Comparison of ENCODE assay signal across 8 cellular contexts in genomic region chr1:215146252-215146975, GRCh38.
DNase-seq lines count a peak whose midpoint lies in the region; ATAC-seq, FAIRE-seq and TF ChIP-seq lines count a peak whose summit lies in the region.

No MANE protein-coding gene starts in this region.

- DNase-seq in HT1080 (ENCODE audit: low read depth) (peak; percentile 47), SKM-1 (lab: John Stamatoyannopoulos, UW; ENCODE audit: unreplicated experiment) (peak; percentile 92), keratinocyte (ENCODE audit: low read depth, low spot score) (no peak), anterior cingulate cortex (lab: John Stamatoyannopoulos, UW) (no peak)
- DNase-seq in activated T-cell treated with anti-CD3 and anti-CD28 coated beads, Interleukin-2, amount 50 U/mL, for 24 hours = no peak
- no peak for DNase-seq in stimulated activated CD4-positive, alpha-beta T cell treated with anti-CD3 and anti-CD28 coated beads, Interleukin-1b, Interleukin-23, amount 100 ng/mL, for 48 hours

- H3K4me3 Mint-ChIP-seq in activated T-cell treated with anti-CD3 and anti-CD28 coated beads, Interleukin-2, amount 50 U/mL, for 24 hours = no peak overlapping the region

- TF ChIP-seq CTCF in C4-2B (conservative IDR thresholded peaks at IDR 0.05) = peak; percentile 77
- peak; percentile 43 to 70 (median 53) for TF ChIP-seq CTCF in keratinocyte (optimal IDR thresholded peaks at IDR 0.05 in 1 of 3, IDR thresholded peaks at IDR 0.05 in 1 of 3, conservative IDR thresholded peaks at IDR 0.05 in 1 of 3; ENCODE audit: extremely low read depth in 1 of 3, insufficient read depth in 2 of 3, low read length in 3 of 3)

- dilution Hi-C loops in keratinocyte (cut with MboI; ENCODE audit: extremely low pct_ligation_motif_present, low sequenced_read_pairs) = no loop called here

- no peaks in the 10 kb centered on the region for H3K9me3 ChIP-seq in keratinocyte (ENCODE audit: control insufficient read depth, low read depth, low read length)

- no peak overlapping the region for H3K4me3 ChIP-seq in keratinocyte (ENCODE audit: control insufficient read depth in 2 of 3, extremely low read depth in 1 of 3, insufficient read depth in 2 of 3, low read depth in 1 of 3, low read length in 3 of 3)

- H3K4me1 ChIP-seq in keratinocyte (ENCODE audit: control insufficient read depth, extremely low read depth, insufficient read depth, low read length) = no peaks in the 10 kb centered on the region

- H4K20me1 ChIP-seq in keratinocyte (ENCODE audit: control insufficient read depth, extremely low read depth, insufficient read depth, low read length) = no peaks in the 10 kb centered on the region

- no peaks in the 10 kb centered on the region for H3K36me3 Mint-ChIP-seq in activated T-cell treated with anti-CD3 and anti-CD28 coated beads, Interleukin-2, amount 50 U/mL, for 24 hours (ENCODE audit: low read depth)

- no peaks in the 10 kb centered on the region for H3K9me1 ChIP-seq in keratinocyte (ENCODE audit: control insufficient read depth, extremely low read depth, insufficient read depth, low read length)

- no peaks in the 10 kb centered on the region for H3K27me3 Mint-ChIP-seq in activated T-cell treated with anti-CD3 and anti-CD28 coated beads, Interleukin-2, amount 50 U/mL, for 24 hours

- peak; percentile 48 for FAIRE-seq in keratinocyte (lab: Jason Lieb, UNC)

- ATAC-seq in GM19023 (IDR thresholded peaks at IDR 0.05; ENCODE audit: unreplicated experiment) = no peak

- H3K4me2 ChIP-seq in keratinocyte (ENCODE audit: control insufficient read depth, extremely low read depth, insufficient read depth, low read depth, low read length) = no peak overlapping the region

- H3K36me3 ChIP-seq in keratinocyte (ENCODE audit: control insufficient read depth in 2 of 2, extremely low read depth in 1 of 2, insufficient read depth in 2 of 2, low read length in 2 of 2) = no peaks in the 10 kb centered on the region

- no peak overlapping the region for H3K9ac ChIP-seq in keratinocyte (ENCODE audit: control insufficient read depth, extremely low read depth, insufficient read depth, low read length)

- no peak overlapping the region for H3K27ac Mint-ChIP-seq in activated T-cell treated with anti-CD3 and anti-CD28 coated beads, Interleukin-2, amount 50 U/mL, for 24 hours

- no peaks in the 10 kb centered on the region for H3K27me3 ChIP-seq in keratinocyte (ENCODE audit: control insufficient read depth, extremely low read depth, insufficient read depth, low read length)

- no peaks in the 10 kb centered on the region for H3K79me2 ChIP-seq in keratinocyte (ENCODE audit: control insufficient read depth, insufficient read depth, low read length)

- no peak overlapping the region for H2AFZ ChIP-seq in keratinocyte (ENCODE audit: control insufficient read depth, low read length)

- H3K4me1 Mint-ChIP-seq in activated T-cell treated with anti-CD3 and anti-CD28 coated beads, Interleukin-2, amount 50 U/mL, for 24 hours (ENCODE audit: low read depth) = no peaks in the 10 kb centered on the region

- H3K27ac ChIP-seq in C4-2B (no peak overlapping the region), keratinocyte (ENCODE audit: control insufficient read depth, insufficient read depth, low read length) (no peak overlapping the region)

- no peaks in the 10 kb centered on the region for H3K9me3 Mint-ChIP-seq in activated T-cell treated with anti-CD3 and anti-CD28 coated beads, Interleukin-2, amount 50 U/mL, for 24 hours

Comparison
In these comparisons a context has a peak if more than half of its experiments do, and no peak if none do; other contexts are left out.
1. DNase-seq: peak in HT1080 (single experiment) and SKM-1 (single experiment); none in keratinocyte (single experiment), activated T-cell treated with anti-CD3 and anti-CD28 coated beads, Interleukin-2, amount 50 U/mL, for 24 hours (single experiment), stimulated activated CD4-positive, alpha-beta T cell treated with anti-CD3 and anti-CD28 coated beads, Interleukin-1b, Interleukin-23, amount 100 ng/mL, for 48 hours (single experiment) and anterior cingulate cortex (0 of 58).